ENCODE assay signal across 15 cellular contexts in genomic region chr4:84678976-84679744, GRCh38.
"Had no signal": no experiment of that assay in that cellular context is flagged by ENCODE, and none has a peak within 500 bp of the region (broad histone marks: within the 10 kb centered on the region; RNA-seq: fewer than 3 reads in every experiment).

No MANE protein-coding gene starts in this region.

- H3K4me1 ChIP-seq: testis had no signal

- H3K27ac ChIP-seq: cardiac muscle cell, lower lobe of right lung, testis had no signal

- H3K9me3 ChIP-seq: lower lobe of right lung, testis had no signal

- H3K36me3 Mint-ChIP-seq: activated CD4-positive, alpha-beta memory T cell treated with anti-CD3 and anti-CD28 coated beads for 36 hours; activated CD8-positive, alpha-beta memory T cell treated with anti-CD3 and anti-CD28 coated beads, Interleukin-2, amount 10 ng/mL, durations not matched to agents 7 days and 5 days; activated naive CD8-positive, alpha-beta T cell had no signal

- H3K27me3 Mint-ChIP-seq: activated CD4-positive, alpha-beta T cell treated with anti-CD3 and anti-CD28 coated beads for 36 hours; activated CD8-positive, alpha-beta memory T cell treated with anti-CD3 and anti-CD28 coated beads, Interleukin-2, amount 10 ng/mL, durations not matched to agents 7 days and 5 days had no signal

- H3K27me3 ChIP-seq: cardiac muscle cell, testis had no signal

- H3K4me3 ChIP-seq: cardiac muscle cell, lower lobe of right lung, testis had no signal

- H3K9me3 Mint-ChIP-seq: activated CD4-positive, alpha-beta memory T cell treated with anti-CD3 and anti-CD28 coated beads for 36 hours; nephron progenitor cell; WTC11 had no signal

- H3K4me3 Mint-ChIP-seq: activated CD4-positive, alpha-beta memory T cell treated with anti-CD3 and anti-CD28 coated beads for 36 hours; activated CD4-positive, alpha-beta T cell treated with anti-CD3 and anti-CD28 coated beads for 36 hours; activated CD8-positive, alpha-beta memory T cell treated with anti-CD3 and anti-CD28 coated beads, Interleukin-2, amount 10 ng/mL, durations not matched to agents 7 days and 5 days; activated naive CD8-positive, alpha-beta T cell; nephron progenitor cell; WTC11 had no signal

- DNase-seq: activated CD4-positive, alpha-beta memory T cell treated with anti-CD3 and anti-CD28 coated beads for 36 hours; activated CD4-positive, alpha-beta T cell treated with anti-CD3 and anti-CD28 coated beads for 36 hours; activated CD8-positive, alpha-beta memory T cell treated with anti-CD3 and anti-CD28 coated beads, Interleukin-2, amount 10 ng/mL, durations not matched to agents 7 days and 5 days; left colon; lower lobe of right lung; midbrain; nephron progenitor cell; nucleus accumbens; stimulated activated CD4-positive, alpha-beta T cell treated with anti-CD3 and anti-CD28 coated beads, Interleukin-2, amount 100 ng/mL, for 24 hours; stimulated activated naive CD4-positive, alpha-beta T cell treated with Interleukin-2 at 50 U/mL for 16 hours; testis had no signal

- H3K27ac Mint-ChIP-seq: activated CD4-positive, alpha-beta memory T cell treated with anti-CD3 and anti-CD28 coated beads for 36 hours; activated CD4-positive, alpha-beta T cell treated with anti-CD3 and anti-CD28 coated beads for 36 hours; activated CD8-positive, alpha-beta memory T cell treated with anti-CD3 and anti-CD28 coated beads, Interleukin-2, amount 10 ng/mL, durations not matched to agents 7 days and 5 days; activated naive CD8-positive, alpha-beta T cell; WTC11 had no signal

- ATAC-seq: activated CD4-positive, alpha-beta T cell treated with anti-CD3 and anti-CD28 coated beads for 36 hours; activated CD8-positive, alpha-beta memory T cell treated with anti-CD3 and anti-CD28 coated beads, Interleukin-2, amount 10 ng/mL, durations not matched to agents 7 days and 5 days; esophagus mucosa; left colon; lower lobe of right lung; WTC11 had no signal
